1 cellular context compared by ENCODE assay signal in genomic region chr14:22929104-22929847, GRCh38.
TF ChIP-seq lines count a peak whose summit lies in the region.

Gene PRMT5 (minus strand): TSS chr14:22929376. CDS start chr14:22929361, 15 bp downstream.

TF ChIP-seq in GM12878, 131 proteins besides CTCF, POLR2A, EP300 and RAD21 (continued from another document and continues in another):
- TF ChIP-seq, protein P1, sequence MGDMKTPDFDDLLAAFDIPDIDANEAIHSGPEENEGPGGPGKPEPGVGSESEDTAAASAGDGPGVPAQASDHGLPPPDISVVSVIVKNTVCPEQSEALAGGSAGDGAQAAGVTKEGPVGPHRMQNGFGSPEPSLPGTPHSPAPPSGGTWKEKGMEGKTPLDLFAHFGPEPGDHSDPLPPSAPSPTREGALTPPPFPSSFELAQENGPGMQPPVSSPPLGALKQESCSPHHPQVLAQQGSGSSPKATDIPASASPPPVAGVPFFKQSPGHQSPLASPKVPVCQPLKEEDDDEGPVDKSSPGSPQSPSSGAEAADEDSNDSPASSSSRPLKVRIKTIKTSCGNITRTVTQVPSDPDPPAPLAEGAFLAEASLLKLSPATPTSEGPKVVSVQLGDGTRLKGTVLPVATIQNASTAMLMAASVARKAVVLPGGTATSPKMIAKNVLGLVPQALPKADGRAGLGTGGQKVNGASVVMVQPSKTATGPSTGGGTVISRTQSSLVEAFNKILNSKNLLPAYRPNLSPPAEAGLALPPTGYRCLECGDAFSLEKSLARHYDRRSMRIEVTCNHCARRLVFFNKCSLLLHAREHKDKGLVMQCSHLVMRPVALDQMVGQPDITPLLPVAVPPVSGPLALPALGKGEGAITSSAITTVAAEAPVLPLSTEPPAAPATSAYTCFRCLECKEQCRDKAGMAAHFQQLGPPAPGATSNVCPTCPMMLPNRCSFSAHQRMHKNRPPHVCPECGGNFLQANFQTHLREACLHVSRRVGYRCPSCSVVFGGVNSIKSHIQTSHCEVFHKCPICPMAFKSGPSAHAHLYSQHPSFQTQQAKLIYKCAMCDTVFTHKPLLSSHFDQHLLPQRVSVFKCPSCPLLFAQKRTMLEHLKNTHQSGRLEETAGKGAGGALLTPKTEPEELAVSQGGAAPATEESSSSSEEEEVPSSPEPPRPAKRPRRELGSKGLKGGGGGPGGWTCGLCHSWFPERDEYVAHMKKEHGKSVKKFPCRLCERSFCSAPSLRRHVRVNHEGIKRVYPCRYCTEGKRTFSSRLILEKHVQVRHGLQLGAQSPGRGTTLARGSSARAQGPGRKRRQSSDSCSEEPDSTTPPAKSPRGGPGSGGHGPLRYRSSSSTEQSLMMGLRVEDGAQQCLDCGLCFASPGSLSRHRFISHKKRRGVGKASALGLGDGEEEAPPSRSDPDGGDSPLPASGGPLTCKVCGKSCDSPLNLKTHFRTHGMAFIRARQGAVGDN (IDR thresholded peaks at IDR 0.05): no peak
- no peak for TF ChIP-seq PAX5 (IDR thresholded peaks at IDR 0.05; ENCODE audit: borderline replicate concordance, low read depth, low read length)
- no peak for TF ChIP-seq SREBF1 (IDR thresholded peaks at IDR 0.05; ENCODE audit: low read length)
- TF ChIP-seq TCF12 (IDR thresholded peaks at IDR 0.05; ENCODE audit: low read depth, low read length): no peak
- TF ChIP-seq EZH2 (IDR thresholded peaks at IDR 0.05; ENCODE audit: borderline replicate concordance, control insufficient read depth, low read depth, low read length): no peak
- peak; percentile 78 for TF ChIP-seq IKZF1 (conservative IDR thresholded peaks at IDR 0.05)
- TF ChIP-seq ZBTB4 (CRISPR knock-in tag; IDR thresholded peaks at IDR 0.05): no peak
- TF ChIP-seq, protein P2, sequence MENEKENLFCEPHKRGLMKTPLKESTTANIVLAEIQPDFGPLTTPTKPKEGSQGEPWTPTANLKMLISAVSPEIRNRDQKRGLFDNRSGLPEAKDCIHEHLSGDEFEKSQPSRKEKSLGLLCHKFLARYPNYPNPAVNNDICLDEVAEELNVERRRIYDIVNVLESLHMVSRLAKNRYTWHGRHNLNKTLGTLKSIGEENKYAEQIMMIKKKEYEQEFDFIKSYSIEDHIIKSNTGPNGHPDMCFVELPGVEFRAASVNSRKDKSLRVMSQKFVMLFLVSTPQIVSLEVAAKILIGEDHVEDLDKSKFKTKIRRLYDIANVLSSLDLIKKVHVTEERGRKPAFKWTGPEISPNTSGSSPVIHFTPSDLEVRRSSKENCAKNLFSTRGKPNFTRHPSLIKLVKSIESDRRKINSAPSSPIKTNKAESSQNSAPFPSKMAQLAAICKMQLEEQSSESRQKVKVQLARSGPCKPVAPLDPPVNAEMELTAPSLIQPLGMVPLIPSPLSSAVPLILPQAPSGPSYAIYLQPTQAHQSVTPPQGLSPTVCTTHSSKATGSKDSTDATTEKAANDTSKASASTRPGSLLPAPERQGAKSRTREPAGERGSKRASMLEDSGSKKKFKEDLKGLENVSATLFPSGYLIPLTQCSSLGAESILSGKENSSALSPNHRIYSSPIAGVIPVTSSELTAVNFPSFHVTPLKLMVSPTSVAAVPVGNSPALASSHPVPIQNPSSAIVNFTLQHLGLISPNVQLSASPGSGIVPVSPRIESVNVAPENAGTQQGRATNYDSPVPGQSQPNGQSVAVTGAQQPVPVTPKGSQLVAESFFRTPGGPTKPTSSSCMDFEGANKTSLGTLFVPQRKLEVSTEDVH (IDR thresholded peaks at IDR 0.05; ENCODE audit: low read depth, partially characterized antibody): no peak
- no peak for TF ChIP-seq HDAC6 (IDR thresholded peaks at IDR 0.05; ENCODE audit: unreplicated experiment)
- TF ChIP-seq CHD4 (IDR thresholded peaks at IDR 0.05): no peak
- peak; percentile 99 for TF ChIP-seq TARDBP (IDR thresholded peaks at IDR 0.05; ENCODE audit: borderline replicate concordance)
- TF ChIP-seq NFYA (IDR thresholded peaks at IDR 0.05; ENCODE audit: borderline replicate concordance, low read depth, low read length): peak; percentile 9; the same call in 1 of the 2 replicates
- no peak; the same call in 1 of the 2 replicates for TF ChIP-seq GATAD2B (conservative IDR thresholded peaks at IDR 0.05; ENCODE audit: low read depth)
- TF ChIP-seq SP1 (IDR thresholded peaks at IDR 0.05; ENCODE audit: low read depth, low read length): peak; percentile 92
- TF ChIP-seq PML (IDR thresholded peaks at IDR 0.05; ENCODE audit: low read length): peak; percentile 67
- TF ChIP-seq, protein P3, sequence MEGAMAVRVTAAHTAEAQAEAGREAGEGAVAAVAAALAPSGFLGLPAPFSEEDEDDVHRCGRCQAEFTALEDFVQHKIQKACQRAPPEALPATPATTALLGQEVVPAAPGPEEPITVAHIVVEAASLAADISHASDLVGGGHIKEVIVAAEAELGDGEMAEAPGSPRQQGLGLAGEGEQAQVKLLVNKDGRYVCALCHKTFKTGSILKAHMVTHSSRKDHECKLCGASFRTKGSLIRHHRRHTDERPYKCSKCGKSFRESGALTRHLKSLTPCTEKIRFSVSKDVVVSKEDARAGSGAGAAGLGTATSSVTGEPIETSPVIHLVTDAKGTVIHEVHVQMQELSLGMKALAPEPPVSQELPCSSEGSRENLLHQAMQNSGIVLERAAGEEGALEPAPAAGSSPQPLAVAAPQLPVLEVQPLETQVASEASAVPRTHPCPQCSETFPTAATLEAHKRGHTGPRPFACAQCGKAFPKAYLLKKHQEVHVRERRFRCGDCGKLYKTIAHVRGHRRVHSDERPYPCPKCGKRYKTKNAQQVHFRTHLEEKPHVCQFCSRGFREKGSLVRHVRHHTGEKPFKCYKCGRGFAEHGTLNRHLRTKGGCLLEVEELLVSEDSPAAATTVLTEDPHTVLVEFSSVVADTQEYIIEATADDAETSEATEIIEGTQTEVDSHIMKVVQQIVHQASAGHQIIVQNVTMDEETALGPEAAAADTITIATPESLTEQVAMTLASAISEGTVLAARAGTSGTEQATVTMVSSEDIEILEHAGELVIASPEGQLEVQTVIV (IDR thresholded peaks at IDR 0.05; ENCODE audit: borderline replicate concordance, partially characterized antibody): no peak
- peak; percentile 37; the same call in 1 of the 2 replicates for TF ChIP-seq MYB (IDR thresholded peaks at IDR 0.05; ENCODE audit: borderline replicate concordance, low read depth, low read length)
- TF ChIP-seq SMARCA5 (IDR thresholded peaks at IDR 0.05): peak; percentile 90
- TF ChIP-seq PAX8 (IDR thresholded peaks at IDR 0.05): no peak
- peak in 1 of 2 experiments; percentile 26; a peak in 1 of 4 replicates for TF ChIP-seq BHLHE40 (IDR thresholded peaks at IDR 0.05; ENCODE audit: borderline replicate concordance in 1 of 2, low read depth in 2 of 2, low read length in 1 of 2)
- TF ChIP-seq RFX5 (IDR thresholded peaks at IDR 0.05; ENCODE audit: low read depth, low read length): peak; percentile 85
- TF ChIP-seq MXI1 (IDR thresholded peaks at IDR 0.05; ENCODE audit: low read depth, low read length): peak; percentile 98
- TF ChIP-seq, protein P4, sequence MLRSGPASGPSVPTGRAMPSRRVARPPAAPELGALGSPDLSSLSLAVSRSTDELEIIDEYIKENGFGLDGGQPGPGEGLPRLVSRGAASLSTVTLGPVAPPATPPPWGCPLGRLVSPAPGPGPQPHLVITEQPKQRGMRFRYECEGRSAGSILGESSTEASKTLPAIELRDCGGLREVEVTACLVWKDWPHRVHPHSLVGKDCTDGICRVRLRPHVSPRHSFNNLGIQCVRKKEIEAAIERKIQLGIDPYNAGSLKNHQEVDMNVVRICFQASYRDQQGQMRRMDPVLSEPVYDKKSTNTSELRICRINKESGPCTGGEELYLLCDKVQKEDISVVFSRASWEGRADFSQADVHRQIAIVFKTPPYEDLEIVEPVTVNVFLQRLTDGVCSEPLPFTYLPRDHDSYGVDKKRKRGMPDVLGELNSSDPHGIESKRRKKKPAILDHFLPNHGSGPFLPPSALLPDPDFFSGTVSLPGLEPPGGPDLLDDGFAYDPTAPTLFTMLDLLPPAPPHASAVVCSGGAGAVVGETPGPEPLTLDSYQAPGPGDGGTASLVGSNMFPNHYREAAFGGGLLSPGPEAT (IDR thresholded peaks at IDR 0.05; ENCODE audit: low read depth): peak; percentile 67
- TF ChIP-seq MTA3 (IDR thresholded peaks at IDR 0.05; ENCODE audit: borderline replicate concordance, low read length): no peak
- TF ChIP-seq IRF4 (IDR thresholded peaks at IDR 0.05; ENCODE audit: low read depth, low read length): peak; percentile 56; the same call in 1 of the 2 replicates
- peak; percentile 48; the same call in 1 of the 2 replicates for TF ChIP-seq MLLT1 (IDR thresholded peaks at IDR 0.05)
- no peak for TF ChIP-seq RBBP5 (conservative IDR thresholded peaks at IDR 0.05)
- TF ChIP-seq, protein P5, sequence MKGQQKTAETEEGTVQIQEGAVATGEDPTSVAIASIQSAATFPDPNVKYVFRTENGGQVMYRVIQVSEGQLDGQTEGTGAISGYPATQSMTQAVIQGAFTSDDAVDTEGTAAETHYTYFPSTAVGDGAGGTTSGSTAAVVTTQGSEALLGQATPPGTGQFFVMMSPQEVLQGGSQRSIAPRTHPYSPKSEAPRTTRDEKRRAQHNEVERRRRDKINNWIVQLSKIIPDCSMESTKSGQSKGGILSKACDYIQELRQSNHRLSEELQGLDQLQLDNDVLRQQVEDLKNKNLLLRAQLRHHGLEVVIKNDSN (IDR thresholded peaks at IDR 0.05; ENCODE audit: borderline replicate concordance, extremely low read length, insufficient read depth, low read depth, low read length): no peak
- TF ChIP-seq FOS (IDR thresholded peaks at IDR 0.05; ENCODE audit: borderline replicate concordance, extremely low read depth, insufficient read length): peak; percentile 46
- peak; percentile 57; the same call in 1 of the 2 replicates for TF ChIP-seq CBX5 (IDR thresholded peaks at IDR 0.05; ENCODE audit: low read depth)
- no peak for TF ChIP-seq SRF (IDR thresholded peaks at IDR 0.05; ENCODE audit: low read depth in 2 of 2, low read length in 2 of 2)
- no peak for TF ChIP-seq ZNF384 (IDR thresholded peaks at IDR 0.05; ENCODE audit: borderline replicate concordance, low read depth, low read length)
- TF ChIP-seq ESRRA (IDR thresholded peaks at IDR 0.05; ENCODE audit: low read length): no peak
- no peak for TF ChIP-seq CBX3 (IDR thresholded peaks at IDR 0.05; ENCODE audit: borderline replicate concordance, low read depth)
- no peak for TF ChIP-seq KDM1A (IDR thresholded peaks at IDR 0.05; ENCODE audit: borderline replicate concordance)
- TF ChIP-seq LARP7 (IDR thresholded peaks at IDR 0.05): 0 out of 2 replicates have a peak, but pooled peaks have one; percentile 42
- 0 out of 2 replicates have a peak, but pooled peaks have one; percentile 39 for TF ChIP-seq ATF2 (IDR thresholded peaks at IDR 0.05; ENCODE audit: low read length)
- peak; percentile 79 for TF ChIP-seq NKRF (conservative IDR thresholded peaks at IDR 0.05)
- TF ChIP-seq CREB1 (IDR thresholded peaks at IDR 0.05; ENCODE audit: low read depth): peak; percentile 70
